ENCODE assay signal across 1 cellular context in the genomic region with DNA sequence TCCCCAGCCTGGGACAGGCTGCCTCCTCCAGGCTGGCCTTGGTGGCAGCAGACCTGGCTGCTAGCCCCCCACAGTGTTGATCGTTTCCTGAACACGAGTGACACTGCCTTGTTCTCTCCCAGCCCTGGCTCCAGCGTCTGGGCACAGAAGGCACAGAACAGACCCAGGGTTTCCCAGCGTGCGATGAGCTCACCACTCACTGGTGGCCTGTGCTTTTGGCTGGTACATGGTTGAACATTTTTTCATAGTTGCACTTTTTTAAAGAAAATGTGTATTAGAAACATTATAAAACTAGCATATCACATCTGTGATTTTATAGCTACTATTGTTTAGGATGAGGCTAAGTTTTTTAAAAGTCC.
TF ChIP-seq lines count a peak whose summit lies in the region.

No MANE protein-coding gene starts in this region.

TF ChIP-seq in H1, 55 proteins besides CTCF, POLR2A, EP300 and RAD21:
- TF ChIP-seq TCF12 (IDR thresholded peaks at IDR 0.05; ENCODE audit: low read depth, low read length), result no peak
